21 cellular contexts compared by ENCODE assay signal in the genomic region with DNA sequence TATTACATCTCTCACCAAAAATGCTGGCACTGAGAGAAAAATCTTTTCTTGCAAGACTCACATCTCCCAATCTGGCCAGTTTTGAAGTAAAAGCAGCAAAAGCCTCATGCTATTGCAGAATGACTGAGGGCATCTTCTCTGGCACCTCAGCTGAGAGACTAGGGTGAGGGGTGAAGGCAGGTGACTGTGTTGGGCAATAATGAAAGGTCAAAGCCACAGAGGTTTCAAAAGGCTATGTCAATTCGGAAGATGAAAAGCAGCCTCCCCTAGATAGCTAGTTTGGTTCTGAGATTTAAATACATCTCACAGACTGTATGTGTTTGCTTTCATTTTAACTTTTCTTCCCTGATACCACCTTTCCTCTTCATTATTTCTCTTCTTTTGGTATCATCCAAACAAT.
"Had no signal": no experiment of that assay in that cellular context is flagged by ENCODE, and none has a peak within 500 bp of the region (broad histone marks: within the 10 kb centered on the region; RNA-seq: fewer than 3 reads in every experiment).

No MANE protein-coding gene starts in this region.

- H3K4me1 ChIP-seq: esophagus squamous epithelium, neural progenitor cell, parathyroid adenoma, prostate gland, right atrium auricular region, sigmoid colon, tibial nerve, upper lobe of left lung had no signal

- H3K4me3 ChIP-seq: esophagus squamous epithelium, neural progenitor cell, prostate gland, right atrium auricular region, sigmoid colon, thoracic aorta, tibial nerve, upper lobe of left lung had no signal

- H3K36me3 ChIP-seq: esophagus squamous epithelium, neural progenitor cell, prostate gland, right atrium auricular region, sigmoid colon, thoracic aorta, tibial nerve, upper lobe of left lung had no signal

- DNase-seq: cortex of kidney; effector memory CD8-positive, alpha-beta T cell; erythroblast; esophagus squamous epithelium; hypothalamus; immature natural killer cell; mesenchymal stem cell; naive thymus-derived CD4-positive, alpha-beta T cell; sigmoid colon; stimulated activated CD4-positive, alpha-beta T cell treated with anti-CD3 and anti-CD28 coated beads, Interleukin-2, amount 100 ng/mL, for 24 hours; stimulated activated CD4-positive, alpha-beta T cell treated with anti-CD3 and anti-CD28 coated beads, Interleukin-4, amount 100 ng/mL, for 24 hours; stimulated activated naive CD8-positive, alpha-beta T cell treated with anti-CD3 and anti-CD28 coated beads, Interleukin-15, Interleukin-2, amounts not matched to agents 100 U/mL and 50 U/mL, for 24 hours; substantia nigra; upper lobe of left lung had no signal

- ATAC-seq: effector memory CD8-positive, alpha-beta T cell; naive thymus-derived CD4-positive, alpha-beta T cell; stimulated activated memory B cell treated with anti-CD40 and anti-IgM and Interleukin-4, amounts not matched to agents 10 μg/mL and 1 μg/mL and 100 μg/mL, for 72 hours; stimulated activated naive CD8-positive, alpha-beta T cell treated with anti-CD3 and anti-CD28 coated beads, Interleukin-15, Interleukin-2, amounts not matched to agents 100 U/mL and 50 U/mL, for 24 hours had no signal

- H3K27me3 ChIP-seq: esophagus squamous epithelium, neural progenitor cell, right atrium auricular region, sigmoid colon, tibial nerve, upper lobe of left lung had no signal

- H3K9me3 ChIP-seq: esophagus squamous epithelium, prostate gland, right atrium auricular region, sigmoid colon, thoracic aorta, tibial nerve, upper lobe of left lung had no signal

- H3K27ac ChIP-seq: esophagus squamous epithelium, neural progenitor cell, parathyroid adenoma, prostate gland, right atrium auricular region, sigmoid colon, thoracic aorta, tibial nerve, upper lobe of left lung had no signal
